Comparison of ENCODE assay signal across 11 cellular contexts in the genomic region with DNA sequence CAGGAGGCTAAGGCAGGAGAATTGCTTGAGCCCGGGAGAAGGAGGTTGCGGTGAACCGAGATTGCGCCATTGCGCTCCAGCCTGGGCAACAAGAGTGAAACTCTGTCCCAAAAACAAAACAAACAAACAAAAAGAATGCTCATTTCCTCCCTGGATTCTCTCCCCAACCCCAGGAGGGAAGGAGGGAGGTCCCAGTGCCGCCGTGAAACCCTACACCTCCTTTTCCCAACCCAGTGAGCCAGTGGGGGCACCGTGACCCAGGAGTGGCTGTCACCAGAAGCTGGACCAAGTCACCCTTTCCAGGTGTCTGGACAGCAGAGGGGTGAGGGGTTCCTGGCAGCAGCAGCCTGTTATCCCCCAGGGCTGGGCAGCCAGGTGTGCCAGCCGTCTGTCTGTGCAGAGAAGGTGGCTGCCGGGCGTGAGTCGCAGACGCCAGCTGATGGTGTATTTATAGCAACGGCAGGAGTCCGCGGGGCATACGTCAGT. TPM values are rescaled to one million over a fixed set of nuclear protein-coding genes. Genes with fewer than 3 reads are reported as not detected.
A peak's percentile ranks its signal among the peaks of the same experiment; 100 is the strongest.
DNase-seq lines count a peak whose midpoint lies in the region; ATAC-seq and TF ChIP-seq lines count a peak whose summit lies in the region.
"Had no signal": no experiment of that assay in that cellular context is flagged by ENCODE, and none has a peak within 500 bp of the region (broad histone marks: within the 10 kb centered on the region; RNA-seq: fewer than 3 reads in every experiment).

No MANE protein-coding gene starts in this region.

- ATAC-seq in body of pancreas = peak; percentile 29
- no peak for ATAC-seq in upper lobe of left lung (ENCODE audit: low FRiP score in 2 of 2)
- ATAC-seq in GM21381 (IDR thresholded peaks at IDR 0.05; ENCODE audit: unreplicated experiment) = no peak
- ATAC-seq in stimulated activated naive CD8-positive, alpha-beta T cell treated with anti-CD3 and anti-CD28 coated beads, Interleukin-15, amount 100 ng/mL, for 72 hours = no peak
- ATAC-seq in HG03520 (IDR thresholded peaks at IDR 0.05; ENCODE audit: unreplicated experiment) = no peak
- ATAC-seq: activated CD4-positive, CD25-positive, alpha-beta regulatory T cell treated with anti-CD3 and anti-CD28 coated beads, Interleukin-2, amount 50 U/mL, for 24 hours had no signal

- TF ChIP-seq RAD21 in liver (IDR thresholded peaks at IDR 0.05) = no peak

- peak overlapping the region; percentile 91 to 96 (median 94) for H3K27ac ChIP-seq in body of pancreas
- peak overlapping the region; percentile 85 to 93 for H3K27ac ChIP-seq in liver (ENCODE audit: low read depth in 1 of 2, low read length in 2 of 2)
- peak overlapping the region; percentile 21 to 84 (median 82) for H3K27ac ChIP-seq in upper lobe of left lung

- H3K27me3 ChIP-seq in body of pancreas (no peaks in the 10 kb centered on the region), liver (ENCODE audit: control insufficient read depth in 4 of 4, insufficient read depth in 4 of 4, low read length in 3 of 4) (no peaks in the 10 kb centered on the region), upper lobe of left lung (no peaks in the 10 kb centered on the region)

- no peak overlapping the region for H3K9ac ChIP-seq in liver (ENCODE audit: low read depth in 1 of 2, low read length in 2 of 2)

- H3K9me3 Mint-ChIP-seq in stimulated activated naive CD8-positive, alpha-beta T cell treated with anti-CD3 and anti-CD28 coated beads, Interleukin-15, amount 100 ng/mL, for 72 hours = no peaks in the 10 kb centered on the region

- H3K4me1 ChIP-seq in body of pancreas = peaks cover 72% of the 10 kb centered on the region
- H3K4me1 ChIP-seq in liver (ENCODE audit: control insufficient read depth in 4 of 4, insufficient read depth in 4 of 4, low read length in 3 of 4) = peaks cover 37 to 51% (median 43%) of the 10 kb centered on the region in 4 donors
- peaks cover 45 to 59% (median 54%) of the 10 kb centered on the region in 4 donors for H3K4me1 ChIP-seq in upper lobe of left lung

- H3K9me3 ChIP-seq in body of pancreas = no peaks in the 10 kb centered on the region
- no peaks in the 10 kb centered on the region for H3K9me3 ChIP-seq in liver (ENCODE audit: control insufficient read depth in 4 of 4, low read length in 3 of 4)
- H3K9me3 ChIP-seq in upper lobe of left lung = no peaks in the 10 kb centered on the region

- H3K4me3 Mint-ChIP-seq in stimulated activated naive CD8-positive, alpha-beta T cell treated with anti-CD3 and anti-CD28 coated beads, Interleukin-15, amount 100 ng/mL, for 72 hours = no peak overlapping the region

- TF ChIP-seq POLR2A in body of pancreas (IDR thresholded peaks at IDR 0.05) (peak in 2 of 3 donors; percentile 18 to 22), upper lobe of left lung (IDR thresholded peaks at IDR 0.05) (no peak)

- intact Hi-C loops in body of pancreas (cut with DNase I) = no loop called here

- WGBS in body of pancreas, 2 donors = 6 to 38% methylated on average over 6 to 16 of the region's 17 CpGs
- WGBS in liver = 49% methylated on average over 17 of the region's 17 CpGs
- 76 to 78% methylated on average over 16 to 17 of the region's 17 CpGs for WGBS in upper lobe of left lung, 2 donors

- peaks cover 14% of the 10 kb centered on the region for H3K4me1 Mint-ChIP-seq in stimulated activated naive CD8-positive, alpha-beta T cell treated with anti-CD3 and anti-CD28 coated beads, Interleukin-15, amount 100 ng/mL, for 72 hours

- no peak for TF ChIP-seq EP300 in upper lobe of left lung (IDR thresholded peaks at IDR 0.05)

- H3K36me3 ChIP-seq in body of pancreas (replicated peaks in 1 of 2; ENCODE audit: insufficient read depth in 1 of 2, low read depth in 2 of 2) = no peaks in the 10 kb centered on the region
- H3K36me3 ChIP-seq in liver (ENCODE audit: control insufficient read depth in 4 of 4, insufficient read depth in 3 of 4, low read depth in 1 of 4, low read length in 3 of 4) = peaks cover 0 to 8% (median 0%) of the 10 kb centered on the region in 4 donors
- peaks cover 0 to 30% (median 0%) of the 10 kb centered on the region in 4 donors for H3K36me3 ChIP-seq in upper lobe of left lung

- TF ChIP-seq CTCF in body of pancreas (IDR thresholded peaks at IDR 0.05) (no peak), liver (IDR thresholded peaks at IDR 0.05; ENCODE audit: low read depth, low read length, missing input control) (no peak), upper lobe of left lung (IDR thresholded peaks at IDR 0.05) (no peak)

- H3K4me3 ChIP-seq in body of pancreas (no peak overlapping the region), liver (ENCODE audit: low read depth in 1 of 3, low read length in 3 of 3) (no peak overlapping the region), upper lobe of left lung (no peak overlapping the region)

- peak; percentile 12 for DNase-seq in NCI-H510A treated with DMSO at 0.1 percent for 48 hours (lab: John Stamatoyannopoulos, UW)
- no peak for DNase-seq in NCI-H510A (lab: John Stamatoyannopoulos, UW)
- peak; percentile 60 to 86 (median 81) for DNase-seq in body of pancreas
- no peak for DNase-seq in upper lobe of left lung
- no peak for DNase-seq in stimulated activated naive CD8-positive, alpha-beta T cell treated with anti-CD3 and anti-CD28 coated beads, Interleukin-15, amount 100 ng/mL, for 72 hours
- DNase-seq: cerebellar nuclear complex, NCI-H526 had no signal

- peak overlapping the region in 1 of 2 donors; percentile 78 for H3K27ac Mint-ChIP-seq in stimulated activated naive CD8-positive, alpha-beta T cell treated with anti-CD3 and anti-CD28 coated beads, Interleukin-15, amount 100 ng/mL, for 72 hours

- H3K27me3 Mint-ChIP-seq in stimulated activated naive CD8-positive, alpha-beta T cell treated with anti-CD3 and anti-CD28 coated beads, Interleukin-15, amount 100 ng/mL, for 72 hours = no peaks in the 10 kb centered on the region

TF ChIP-seq in liver, 16 proteins besides CTCF, POLR2A, EP300 and RAD21:
- peak; percentile 20 for TF ChIP-seq SP1 (IDR thresholded peaks at IDR 0.05)
- peak in 1 of 2 donors; percentile 15 for TF ChIP-seq RXRA (IDR thresholded peaks at IDR 0.05)
- peak in 1 of 2 donors; percentile 16 for TF ChIP-seq HNF4A (conservative IDR thresholded peaks at IDR 0.05)
- TF ChIP-seq, protein P1, sequence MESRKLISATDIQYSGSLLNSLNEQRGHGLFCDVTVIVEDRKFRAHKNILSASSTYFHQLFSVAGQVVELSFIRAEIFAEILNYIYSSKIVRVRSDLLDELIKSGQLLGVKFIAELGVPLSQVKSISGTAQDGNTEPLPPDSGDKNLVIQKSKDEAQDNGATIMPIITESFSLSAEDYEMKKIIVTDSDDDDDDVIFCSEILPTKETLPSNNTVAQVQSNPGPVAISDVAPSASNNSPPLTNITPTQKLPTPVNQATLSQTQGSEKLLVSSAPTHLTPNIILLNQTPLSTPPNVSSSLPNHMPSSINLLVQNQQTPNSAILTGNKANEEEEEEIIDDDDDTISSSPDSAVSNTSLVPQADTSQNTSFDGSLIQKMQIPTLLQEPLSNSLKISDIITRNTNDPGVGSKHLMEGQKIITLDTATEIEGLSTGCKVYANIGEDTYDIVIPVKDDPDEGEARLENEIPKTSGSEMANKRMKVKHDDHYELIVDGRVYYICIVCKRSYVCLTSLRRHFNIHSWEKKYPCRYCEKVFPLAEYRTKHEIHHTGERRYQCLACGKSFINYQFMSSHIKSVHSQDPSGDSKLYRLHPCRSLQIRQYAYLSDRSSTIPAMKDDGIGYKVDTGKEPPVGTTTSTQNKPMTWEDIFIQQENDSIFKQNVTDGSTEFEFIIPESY (IDR thresholded peaks at IDR 0.05) = no peak
- no peak for TF ChIP-seq FOXA2 (IDR thresholded peaks at IDR 0.05)

RNA-seq across cellular contexts. Expression of a gene that starts 23.5 kb away (rescaled TPM):
- total RNA-seq in body of pancreas (100 to 1,000 TPM; 178 to 186 TPM), liver (100 to 1,000 TPM in 1 of 2 donors, 10 to 100 TPM in 1; 12.8 to 100 TPM), upper lobe of left lung (100 to 1,000 TPM in 5 of 6 donors, 10 to 100 TPM in 1; 96.1 to 175 (median 154) TPM)
- 10 to 100 TPM; 71.8 to 78.5 TPM for polyA plus RNA-seq in liver

Comparison
In these comparisons a context has a peak if more than half of its experiments do, and no peak if none do; other contexts are left out.
1. DNase-seq: peak in NCI-H510A treated with DMSO at 0.1 percent for 48 hours (single experiment) and body of pancreas (4 of 4); none in NCI-H510A (single experiment), upper lobe of left lung (0 of 2) and stimulated activated naive CD8-positive, alpha-beta T cell treated with anti-CD3 and anti-CD28 coated beads, Interleukin-15, amount 100 ng/mL, for 72 hours (0 of 2).
2. POLR2A ChIP-seq: peak in body of pancreas (2 of 3); none in upper lobe of left lung (0 of 4).
3. Peak in every context shown above with its lines, with median percentiles within 50 percentile points of each other: H3K27ac ChIP-seq.